In genomic region chr16:1351582-1352362, GRCh38 we compare ENCODE assay signal across 1 cellular context.
TF ChIP-seq lines count a peak whose summit lies in the region.

Gene GNPTG (plus strand): TSS chr16:1351931. CDS start chr16:1351966, 35 bp downstream.
Gene TSR3 (minus strand): TSS chr16:1351878. CDS start chr16:1351804, 74 bp downstream.

TF ChIP-seq in HEK293, 187 proteins besides CTCF, POLR2A, EP300 and RAD21 (continued from another document and continues in another):
- no peak for TF ChIP-seq ZNF26 (tag by site-specific recombination; IDR thresholded peaks at IDR 0.05)
- TF ChIP-seq ZFHX2 (tag by site-specific recombination; conservative IDR thresholded peaks at IDR 0.05): 0 out of 2 replicates have a peak, but pooled peaks have one; percentile 4
- TF ChIP-seq ZNF211 (tag by site-specific recombination; IDR thresholded peaks at IDR 0.05; ENCODE audit: low read depth): no peak
- peak; percentile 80 for TF ChIP-seq ZBTB26 (tag by site-specific recombination; optimal IDR thresholded peaks at IDR 0.05)
- TF ChIP-seq MEIS1 (CRISPR knock-in tag; IDR thresholded peaks at IDR 0.05; ENCODE audit: borderline replicate concordance): no peak
- TF ChIP-seq ZNF140 (tag by site-specific recombination; IDR thresholded peaks at IDR 0.05): no peak
- no peak for TF ChIP-seq ZNF521 (tag by site-specific recombination; IDR thresholded peaks at IDR 0.05)
- TF ChIP-seq ZBTB21 (tag by site-specific recombination; IDR thresholded peaks at IDR 0.05): no peak
- 0 out of 2 replicates have a peak, but pooled peaks have one; percentile 8 for TF ChIP-seq ZNF335 (tag by site-specific recombination; conservative IDR thresholded peaks at IDR 0.05)
- TF ChIP-seq SCRT2 (tag by site-specific recombination; IDR thresholded peaks at IDR 0.05): peak; percentile 86
- peak; percentile 54; the same call in 1 of the 2 replicates for TF ChIP-seq INSM2 (tag by site-specific recombination; IDR thresholded peaks at IDR 0.05)
- no peak for TF ChIP-seq ZNF629 (tag by site-specific recombination; IDR thresholded peaks at IDR 0.05)
- no peak for TF ChIP-seq ZNF280C (tag by site-specific recombination; IDR thresholded peaks at IDR 0.05)
- TF ChIP-seq SP7 (tag by site-specific recombination; IDR thresholded peaks at IDR 0.05): no peak
- TF ChIP-seq ZNF214 (tag by site-specific recombination; IDR thresholded peaks at IDR 0.05; ENCODE audit: borderline replicate concordance): no peak
- no peak for TF ChIP-seq ZFP37 (tag by site-specific recombination; IDR thresholded peaks at IDR 0.05)
- TF ChIP-seq ZNF610 (tag by site-specific recombination; IDR thresholded peaks at IDR 0.05; ENCODE audit: borderline replicate concordance): no peak
- TF ChIP-seq ZNF830 (tag by site-specific recombination; IDR thresholded peaks at IDR 0.05; ENCODE audit: low read depth): no peak
- TF ChIP-seq ZNF677 (tag by site-specific recombination; IDR thresholded peaks at IDR 0.05): 0 out of 2 replicates have a peak, but pooled peaks have one; percentile 34
- 0 out of 2 replicates have a peak, but pooled peaks have one; percentile 54 for TF ChIP-seq ZNF580 (tag by site-specific recombination; IDR thresholded peaks at IDR 0.05)
- no peak for TF ChIP-seq ZNF433 (tag by site-specific recombination; IDR thresholded peaks at IDR 0.05; ENCODE audit: low read depth)
- TF ChIP-seq IKZF3 (tag by site-specific recombination; IDR thresholded peaks at IDR 0.05): peak; percentile 59; the same call in 1 of the 2 replicates
- TF ChIP-seq ELK4 (IDR thresholded peaks at IDR 0.05; ENCODE audit: borderline replicate concordance, low read depth, low read length): peak; percentile 47; the same call in 1 of the 2 replicates
- TF ChIP-seq OSR2 (tag by site-specific recombination; IDR thresholded peaks at IDR 0.05): no peak
- TF ChIP-seq KLF9 (tag by site-specific recombination; IDR thresholded peaks at IDR 0.05; ENCODE audit: low read depth): no peak
- no peak for TF ChIP-seq HIC1 (tag by site-specific recombination; IDR thresholded peaks at IDR 0.05)
- no peak for TF ChIP-seq ZNF518A (tag by site-specific recombination; conservative IDR thresholded peaks at IDR 0.05; ENCODE audit: low read depth)
- no peak for TF ChIP-seq ZNF670 (tag by site-specific recombination; IDR thresholded peaks at IDR 0.05; ENCODE audit: low read depth)
- TF ChIP-seq ZNF624 (tag by site-specific recombination; IDR thresholded peaks at IDR 0.05): no peak
- TF ChIP-seq ZNF112 (tag by site-specific recombination; IDR thresholded peaks at IDR 0.05): no peak
- TF ChIP-seq ZNF394 (tag by site-specific recombination; IDR thresholded peaks at IDR 0.05; ENCODE audit: borderline replicate concordance): no peak
- TF ChIP-seq ZNF548 (tag by site-specific recombination; IDR thresholded peaks at IDR 0.05): no peak
- no peak for TF ChIP-seq GFI1B (tag by site-specific recombination; IDR thresholded peaks at IDR 0.05)
- peak; percentile 36; the same call in 1 of the 2 replicates for TF ChIP-seq ZBTB8A (tag by site-specific recombination; IDR thresholded peaks at IDR 0.05)
- peak; percentile 51 for TF ChIP-seq SP2 (tag by site-specific recombination; IDR thresholded peaks at IDR 0.05)
- peak; percentile 87 for TF ChIP-seq YY2 (tag by site-specific recombination; IDR thresholded peaks at IDR 0.05)
- no peak for TF ChIP-seq ZSCAN23 (tag by site-specific recombination; IDR thresholded peaks at IDR 0.05)
- TF ChIP-seq PATZ1 (tag by site-specific recombination; IDR thresholded peaks at IDR 0.05): no peak; the same call in 1 of the 2 replicates
